Comparison of ENCODE assay signal across 1 cellular context in the genomic region with DNA sequence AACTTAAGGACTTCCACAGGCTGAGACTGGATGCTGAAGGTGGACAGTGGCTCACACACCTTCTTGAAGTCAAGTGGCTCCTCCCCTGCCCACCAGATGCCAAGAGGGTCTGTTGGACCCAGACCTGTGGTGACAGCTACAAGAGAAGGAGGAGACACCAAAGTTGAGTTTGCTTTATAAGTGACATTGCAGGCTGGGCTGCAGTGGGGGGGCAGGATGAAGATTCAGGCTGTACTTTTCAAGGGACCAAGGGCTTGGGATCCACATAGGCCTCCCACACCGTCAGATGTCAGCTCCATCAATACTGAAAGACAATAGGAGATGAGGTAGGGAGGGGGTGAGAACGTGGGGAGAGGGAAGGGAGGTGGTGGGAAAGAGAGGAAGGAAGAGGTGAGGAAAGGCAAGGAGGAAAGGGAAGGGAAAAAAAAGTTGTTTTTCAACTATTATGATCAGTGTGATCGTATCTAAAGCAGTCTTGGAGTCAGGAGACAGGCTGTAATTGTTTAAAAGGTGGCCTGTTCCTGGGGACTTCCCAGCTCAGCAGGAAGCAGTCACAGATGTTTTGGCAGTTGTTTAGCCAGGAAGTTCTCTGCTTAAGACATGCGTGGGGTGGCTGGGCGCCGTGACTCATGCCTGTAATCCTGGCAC.
TF ChIP-seq lines count a peak whose summit lies in the region.

No MANE protein-coding gene starts in this region.

TF ChIP-seq in endothelial cell of umbilical vein, 7 proteins besides CTCF, POLR2A, EP300 and RAD21 (continued from another document):
- TF ChIP-seq EZH2 (IDR thresholded peaks at IDR 0.05; ENCODE audit: borderline replicate concordance, low read depth, low read length, severe bottlenecking) = no peak
- no peak for TF ChIP-seq MYC (IDR thresholded peaks at IDR 0.05; ENCODE audit: low read depth, low read length)
- TF ChIP-seq, protein P1, sequence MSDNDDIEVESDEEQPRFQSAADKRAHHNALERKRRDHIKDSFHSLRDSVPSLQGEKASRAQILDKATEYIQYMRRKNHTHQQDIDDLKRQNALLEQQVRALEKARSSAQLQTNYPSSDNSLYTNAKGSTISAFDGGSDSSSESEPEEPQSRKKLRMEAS (IDR thresholded peaks at IDR 0.05; ENCODE audit: insufficient read depth, insufficient read length) = no peak
- TF ChIP-seq GATA2 (IDR thresholded peaks at IDR 0.05; ENCODE audit: insufficient read depth, insufficient read length, low read depth, low read length) = peak; percentile 70
- peak; percentile 63 for TF ChIP-seq JUN (IDR thresholded peaks at IDR 0.05; ENCODE audit: borderline replicate concordance, insufficient read depth, insufficient read length, low read depth)
